In genomic region chr1:29527314-29528004, GRCh38 we compare ENCODE assay signal across 1 cellular context.
TF ChIP-seq lines count a peak whose summit lies in the region.

No MANE protein-coding gene starts in this region.

TF ChIP-seq in WTC11, 78 proteins besides CTCF, POLR2A, EP300 and RAD21 (continued from another document):
- TF ChIP-seq ZNF532 (CRISPR knock-in tag; IDR thresholded peaks at IDR 0.05; ENCODE audit: borderline replicate concordance) (no peak), ZNF138 (CRISPR knock-in tag; conservative IDR thresholded peaks at IDR 0.05) (no peak), ZNF232 (CRISPR knock-in tag; IDR thresholded peaks at IDR 0.05) (no peak), IRF2 (CRISPR knock-in tag; IDR thresholded peaks at IDR 0.05; ENCODE audit: borderline replicate concordance, low read depth) (no peak), ATF1 (CRISPR knock-in tag; IDR thresholded peaks at IDR 0.05) (no peak), ERG (CRISPR knock-in tag; IDR thresholded peaks at IDR 0.05) (no peak)
